14 cellular contexts compared by ENCODE assay signal in genomic region chr5:38607396-38607795, GRCh38. TPM values are rescaled to one million over a fixed set of nuclear protein-coding genes. Genes with fewer than 3 reads are reported as not detected.
DNase-seq lines count a peak whose midpoint lies in the region; ATAC-seq and TF ChIP-seq lines count a peak whose summit lies in the region.
"Had no signal": no experiment of that assay in that cellular context is flagged by ENCODE, and none has a peak within 500 bp of the region (broad histone marks: within the 10 kb centered on the region; RNA-seq: fewer than 3 reads in every experiment).

No MANE protein-coding gene starts in this region.

- CTCF ChIA-PET in Caco-2 (lab: Charles Lee) = interaction anchor here (1.2 to 1.6 kb wide), 2 partner anchors 53 to 166 kb away, joined by 3 to 8 read pairs; no protein-coding TSS in a partner anchor
- CTCF ChIA-PET in mammary epithelial cell (lab: Charles Lee; ENCODE audit: low non-redundant PET) = interaction anchor here (0.7 kb wide), 1 partner anchor 166 kb away, joined by 8 read pairs; no protein-coding TSS in a partner anchor

- DNase-seq in Caco-2 = peak; percentile 58 to 76
- DNase-seq in NCI-H226 = peak; percentile 97
- peak; percentile 42 for DNase-seq in mammary epithelial cell
- DNase-seq in nephron progenitor cell = no peak
- no peak for DNase-seq in Right ventricle myocardium superior
- DNase-seq in dermis blood vessel endothelial cell = no peak
- DNase-seq: activated CD4-positive, alpha-beta T cell treated with anti-CD3 and anti-CD28 coated beads for 4 hours; sigmoid colon; stimulated activated CD8-positive, alpha-beta memory T cell treated with anti-CD3 and anti-CD28 coated beads, Interleukin-4, amount 100 ng/mL, for 48 hours had no signal

- H3K4me1 ChIP-seq in Caco-2 = peaks cover 74% of the 10 kb centered on the region
- peaks cover 5% of the 10 kb centered on the region for H3K4me1 ChIP-seq in mammary epithelial cell (ENCODE audit: insufficient read depth, low read length)
- H3K4me1 ChIP-seq: sigmoid colon had no signal

- no peaks in the 10 kb centered on the region for H3K79me2 ChIP-seq in mammary epithelial cell (ENCODE audit: insufficient read depth, low read length)

- peaks cover 7% of the 10 kb centered on the region for H3K9me3 Mint-ChIP-seq in Caco-2 (ENCODE audit: unreplicated experiment)
- H3K9me3 Mint-ChIP-seq in nephron progenitor cell = no peaks in the 10 kb centered on the region
- H3K9me3 Mint-ChIP-seq: memory B cell had no signal

- intact Hi-C loops in Caco-2 (cut with micrococcal nuclease; ENCODE audit: unreplicated experiment) = no loop called here
- intact Hi-C loops in mammary epithelial cell (cut with micrococcal nuclease) = no loop called here
- intact Hi-C loops in Right ventricle myocardium superior (cut with DNase I) = loop anchor here (5.0 kb wide), 1 partner anchor 45 kb away; no protein-coding TSS in a partner anchor

- TF ChIP-seq CTCF in Caco-2 (IDR thresholded peaks at IDR 0.05; ENCODE audit: insufficient read depth in 1 of 2, low read depth in 1 of 2, low read length in 1 of 2, severe bottlenecking in 1 of 2, unreplicated experiment in 1 of 2) (no peak), mammary epithelial cell (conservative IDR thresholded peaks at IDR 0.05 in 1 of 2, IDR thresholded peaks at IDR 0.05 in 1 of 2; ENCODE audit: extremely low read depth in 1 of 2, insufficient read depth in 1 of 2, low read depth in 1 of 2, low read length in 2 of 2) (no peak), nephron progenitor cell (IDR thresholded peaks at IDR 0.05) (no peak)

- 68% methylated on average over 3 of the region's 3 CpGs for WGBS in mammary epithelial cell (ENCODE audit: low coverage, missing lambda C conversion rate)

- no peaks in the 10 kb centered on the region for H3K27me3 Mint-ChIP-seq in Caco-2 (ENCODE audit: insufficient read depth, unreplicated experiment)
- no peaks in the 10 kb centered on the region for H3K27me3 Mint-ChIP-seq in nephron progenitor cell (ENCODE audit: low read depth, poor library complexity)

- no peak overlapping the region for H3K27ac ChIP-seq in mammary epithelial cell (ENCODE audit: insufficient read depth, low read depth, low read length)
- H3K27ac ChIP-seq: esophagus muscularis mucosa, sigmoid colon had no signal

- no peak overlapping the region for H2AFZ ChIP-seq in mammary epithelial cell (ENCODE audit: low read depth, low read length)

- H3K4me3 Mint-ChIP-seq in Caco-2 (ENCODE audit: unreplicated experiment) (peak overlapping the region; percentile 61), nephron progenitor cell (no peak overlapping the region)
- H3K4me3 Mint-ChIP-seq: activated naive CD8-positive, alpha-beta T cell; memory B cell had no signal

- peaks cover 43% of the 10 kb centered on the region for H3K4me1 Mint-ChIP-seq in Caco-2 (ENCODE audit: low read depth, unreplicated experiment)
- peaks cover 51% of the 10 kb centered on the region for H3K4me1 Mint-ChIP-seq in nephron progenitor cell
- H3K4me1 Mint-ChIP-seq: memory B cell had no signal

- H3K27me3 ChIP-seq in Caco-2 (replicated peaks; ENCODE audit: control insufficient read depth, insufficient read depth, low read length) (no peaks in the 10 kb centered on the region), mammary epithelial cell (ENCODE audit: insufficient read depth, low read length) (no peaks in the 10 kb centered on the region)
- H3K27me3 ChIP-seq: esophagus muscularis mucosa, sigmoid colon had no signal

- BruUV-seq in Caco-2 (replicated peaks; lab: Mats Ljungman, UMichigan) (TSS peak; percentile 31), mammary epithelial cell (replicated peaks; lab: Mats Ljungman, UMichigan) (no TSS peak)

- H3K9me3 ChIP-seq in Caco-2 (no peaks in the 10 kb centered on the region), mammary epithelial cell (replicated peaks; ENCODE audit: insufficient read depth, low read length) (no peaks in the 10 kb centered on the region)
- H3K9me3 ChIP-seq: esophagus muscularis mucosa, sigmoid colon had no signal

- H3K27ac Mint-ChIP-seq in Caco-2 (ENCODE audit: unreplicated experiment) (peak overlapping the region; percentile 74), nephron progenitor cell (peak overlapping the region; percentile 5)
- H3K27ac Mint-ChIP-seq: activated naive CD8-positive, alpha-beta T cell; memory B cell had no signal

- H4K20me1 ChIP-seq in mammary epithelial cell (ENCODE audit: insufficient read depth, low read length) = no peaks in the 10 kb centered on the region

- H3K36me3 ChIP-seq in Caco-2 (ENCODE audit: control insufficient read depth, insufficient read depth, low read length) = no peaks in the 10 kb centered on the region
- H3K36me3 ChIP-seq in mammary epithelial cell (ENCODE audit: insufficient read depth, low read length) = no peaks in the 10 kb centered on the region
- H3K36me3 ChIP-seq: esophagus muscularis mucosa, sigmoid colon had no signal

- in situ Hi-C loops in mammary epithelial cell (cut with MboI; ENCODE audit: low sequenced_read_pairs in 2 of 2) = no loop called here

- POLR2A ChIA-PET in Caco-2 (lab: Charles Lee) = interaction anchor here (0.6 to 2.1 kb wide), 3 partner anchors 7 to 53 kb away, joined by 3 to 11 read pairs (median 3); no protein-coding TSS in a partner anchor

- ATAC-seq in Right ventricle myocardium superior (ENCODE audit: poor library complexity) (no peak), GM21717 (IDR thresholded peaks at IDR 0.05; ENCODE audit: unreplicated experiment) (no peak), HG03469 (IDR thresholded peaks at IDR 0.05; ENCODE audit: unreplicated experiment) (no peak)

- H3K9ac ChIP-seq in mammary epithelial cell (ENCODE audit: insufficient read depth, low read length) = no peak overlapping the region

- peaks cover 5% of the 10 kb centered on the region for H3K36me3 Mint-ChIP-seq in Caco-2 (ENCODE audit: insufficient read depth, unreplicated experiment)
- H3K36me3 Mint-ChIP-seq in nephron progenitor cell (ENCODE audit: low read depth) = no peaks in the 10 kb centered on the region
- H3K36me3 Mint-ChIP-seq: activated naive CD8-positive, alpha-beta T cell; memory B cell had no signal

- no peak overlapping the region for H3K4me3 ChIP-seq in Caco-2 (ENCODE audit: low read depth, low read length)
- H3K4me3 ChIP-seq in mammary epithelial cell (replicated peaks in 1 of 3; ENCODE audit: insufficient read depth in 1 of 3, low read depth in 2 of 3, low read length in 3 of 3) = no peak overlapping the region
- H3K4me3 ChIP-seq: esophagus muscularis mucosa, sigmoid colon had no signal

- H3K4me2 ChIP-seq in mammary epithelial cell (ENCODE audit: insufficient read depth, low read depth, low read length) = no peak overlapping the region

- dilution Hi-C loops in mammary epithelial cell (cut with HindIII; ENCODE audit: low sequenced_read_pairs) = no loop called here

RNA-seq across cellular contexts. Expression of gene LIFR, which starts 51.0 kb away (rescaled TPM):
- total RNA-seq in Caco-2 (2022) = 4.8 and 5.1 TPM in 2 replicates
- 10 to 100 TPM in 1 of 2 donors, 1 to 10 TPM in 1; 4.4 to 26.3 TPM for total RNA-seq in mammary epithelial cell
- 1.6 TPM for polyA plus RNA-seq in mammary epithelial cell
- 1.6 TPM for polyA minus RNA-seq in mammary epithelial cell
- 53.2 TPM for total RNA-seq in Right ventricle myocardium superior
- 101 and 119 TPM in 2 replicates for total RNA-seq in dermis blood vessel endothelial cell

Comparison
In these comparisons a context has a peak if more than half of its experiments do, and no peak if none do; other contexts are left out.
1. DNase-seq: peak in Caco-2 (2 of 2), NCI-H226 (single experiment) and mammary epithelial cell (single experiment); none in nephron progenitor cell (single experiment), Right ventricle myocardium superior (single experiment) and dermis blood vessel endothelial cell (single experiment).